ENCODE assay signal across 13 cellular contexts in the genomic region with DNA sequence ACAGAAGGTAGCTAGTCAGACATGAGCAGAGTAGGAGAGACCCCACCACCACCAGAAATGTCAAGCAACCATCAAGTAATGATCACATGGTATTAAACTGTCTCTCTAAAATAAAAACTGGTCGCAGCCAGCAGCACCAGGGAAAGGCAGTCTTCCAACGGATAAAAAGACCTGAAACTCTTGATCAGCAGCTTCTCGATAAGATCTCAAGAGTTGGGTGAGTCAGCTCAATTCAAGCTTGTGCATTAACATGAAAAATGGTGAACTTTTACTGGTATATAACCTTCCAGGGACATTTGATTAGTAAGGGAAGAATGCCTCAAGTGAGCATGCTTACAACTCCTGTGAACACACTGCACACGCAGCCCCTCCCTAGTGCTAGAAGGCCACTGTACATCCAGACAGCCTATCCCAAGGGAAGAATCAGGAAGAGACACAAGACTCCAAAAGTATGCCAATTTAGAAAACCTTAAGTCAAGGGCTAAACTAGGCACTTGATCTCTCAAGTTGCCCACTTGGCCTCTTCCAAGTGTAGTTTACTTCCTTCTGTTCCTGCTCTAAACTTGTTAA.
A peak's percentile ranks its signal among the peaks of the same experiment; 100 is the strongest.
DNase-seq lines count a peak whose midpoint lies in the region; ATAC-seq and TF ChIP-seq lines count a peak whose summit lies in the region.
"Had no signal": no experiment of that assay in that cellular context is flagged by ENCODE, and none has a peak within 500 bp of the region (broad histone marks: within the 10 kb centered on the region; RNA-seq: fewer than 3 reads in every experiment).

No MANE protein-coding gene starts in this region.

- H3K27ac ChIP-seq in C4-2B (peak overlapping the region; percentile 31; the same call in 1 of the 2 replicates), epithelial cell of prostate (no peak overlapping the region)

- TF ChIP-seq CTCF in C4-2B (conservative IDR thresholded peaks at IDR 0.05) (no peak), LNCaP clone FGC (IDR thresholded peaks at IDR 0.05; ENCODE audit: control insufficient read depth, extremely low read depth, insufficient read depth) (no peak)

- ATAC-seq in GM19397 (IDR thresholded peaks at IDR 0.05; ENCODE audit: unreplicated experiment) = no peak
- ATAC-seq: GM12878, HepG2 had no signal

- H3K4me3 ChIP-seq in LNCaP clone FGC (ENCODE audit: low read depth, low read length) = no peak overlapping the region
- H3K4me3 ChIP-seq: GM12878, HAP-1 had no signal

- intact Hi-C loops in head of caudate nucleus (cut with DNase I) = no loop called here

- DNase-seq in LNCaP clone FGC (ENCODE audit: low read depth) (peak; percentile 76), epithelial cell of prostate (ENCODE audit: low read depth, low spot score) (peak; percentile 29), renal cortical epithelial cell (ENCODE audit: low read depth) (peak; percentile 6), head of caudate nucleus (no peak), COR-L47 (lab: John Stamatoyannopoulos, UW) (no peak)
- DNase-seq: C1 segment of cervical spinal cord; CD8-positive, alpha-beta memory T cell; DMS79 had no signal

Comparison
In these comparisons a context has a peak if more than half of its experiments do, and no peak if none do; other contexts are left out.
1. DNase-seq: peak in LNCaP clone FGC (single experiment), epithelial cell of prostate (single experiment) and renal cortical epithelial cell (single experiment); none in head of caudate nucleus (0 of 42) and COR-L47 (single experiment).